Comparison of ENCODE assay signal across 2 cellular contexts in genomic region chrY:16627122-16627521, GRCh38.
TF ChIP-seq lines count a peak whose summit lies in the region.

No MANE protein-coding gene starts in this region.

TF ChIP-seq in HepG2, 621 proteins besides CTCF, POLR2A, EP300 and RAD21:
- no peak for TF ChIP-seq MIER2 (CRISPR knock-in tag; IDR thresholded peaks at IDR 0.05)
- TF ChIP-seq SALL2 (CRISPR knock-in tag; IDR thresholded peaks at IDR 0.05) = no peak
- TF ChIP-seq, protein P1, sequence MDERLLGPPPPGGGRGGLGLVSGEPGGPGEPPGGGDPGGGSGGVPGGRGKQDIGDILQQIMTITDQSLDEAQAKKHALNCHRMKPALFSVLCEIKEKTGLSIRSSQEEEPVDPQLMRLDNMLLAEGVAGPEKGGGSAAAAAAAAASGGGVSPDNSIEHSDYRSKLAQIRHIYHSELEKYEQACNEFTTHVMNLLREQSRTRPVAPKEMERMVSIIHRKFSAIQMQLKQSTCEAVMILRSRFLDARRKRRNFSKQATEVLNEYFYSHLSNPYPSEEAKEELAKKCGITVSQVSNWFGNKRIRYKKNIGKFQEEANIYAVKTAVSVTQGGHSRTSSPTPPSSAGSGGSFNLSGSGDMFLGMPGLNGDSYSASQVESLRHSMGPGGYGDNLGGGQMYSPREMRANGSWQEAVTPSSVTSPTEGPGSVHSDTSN (CRISPR knock-in tag; IDR thresholded peaks at IDR 0.05) = no peak
- TF ChIP-seq, protein P2, sequence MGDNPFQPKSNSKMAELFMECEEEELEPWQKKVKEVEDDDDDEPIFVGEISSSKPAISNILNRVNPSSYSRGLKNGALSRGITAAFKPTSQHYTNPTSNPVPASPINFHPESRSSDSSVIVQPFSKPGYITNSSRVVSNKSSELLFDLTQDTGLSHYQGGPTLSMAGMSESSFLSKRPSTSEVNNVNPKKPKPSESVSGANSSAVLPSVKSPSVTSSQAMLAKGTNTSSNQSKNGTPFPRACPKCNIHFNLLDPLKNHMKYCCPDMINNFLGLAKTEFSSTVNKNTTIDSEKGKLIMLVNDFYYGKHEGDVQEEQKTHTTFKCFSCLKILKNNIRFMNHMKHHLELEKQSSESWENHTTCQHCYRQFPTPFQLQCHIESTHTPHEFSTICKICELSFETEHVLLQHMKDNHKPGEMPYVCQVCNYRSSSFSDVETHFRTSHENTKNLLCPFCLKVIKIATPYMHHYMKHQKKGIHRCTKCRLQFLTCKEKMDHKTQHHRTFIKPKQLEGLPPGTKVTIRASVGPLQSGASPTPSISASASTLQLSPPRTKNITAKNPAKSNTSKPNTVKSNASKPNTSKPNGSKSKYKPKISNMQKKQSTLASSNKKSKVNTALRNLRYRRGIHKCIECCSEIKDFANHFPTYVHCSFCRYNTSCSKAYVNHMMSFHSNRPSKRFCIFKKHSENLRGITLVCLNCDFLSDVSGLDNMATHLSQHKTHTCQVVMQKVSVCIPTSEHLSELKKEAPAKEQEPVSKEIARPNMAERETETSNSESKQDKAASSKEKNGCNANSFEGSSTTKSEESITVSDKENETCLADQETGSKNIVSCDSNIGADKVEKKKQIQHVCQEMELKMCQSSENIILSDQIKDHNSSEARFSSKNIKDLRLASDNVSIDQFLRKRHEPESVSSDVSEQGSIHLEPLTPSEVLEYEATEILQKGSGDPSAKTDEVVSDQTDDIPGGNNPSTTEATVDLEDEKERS (CRISPR knock-in tag; IDR thresholded peaks at IDR 0.05) = no peak
- 0 out of 2 replicates have a peak, but pooled peaks have one; percentile 7 for TF ChIP-seq CEBPB (IDR thresholded peaks at IDR 0.05; ENCODE audit: borderline replicate concordance, low read depth, low read length)
- TF ChIP-seq, protein P3, sequence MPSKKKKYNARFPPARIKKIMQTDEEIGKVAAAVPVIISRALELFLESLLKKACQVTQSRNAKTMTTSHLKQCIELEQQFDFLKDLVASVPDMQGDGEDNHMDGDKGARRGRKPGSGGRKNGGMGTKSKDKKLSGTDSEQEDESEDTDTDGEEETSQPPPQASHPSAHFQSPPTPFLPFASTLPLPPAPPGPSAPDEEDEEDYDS (CRISPR knock-in tag; IDR thresholded peaks at IDR 0.05) = no peak
- no peak for TF ChIP-seq ZNF737 (CRISPR knock-in tag; IDR thresholded peaks at IDR 0.05; ENCODE audit: borderline replicate concordance)
- TF ChIP-seq ZNF432 (CRISPR knock-in tag; IDR thresholded peaks at IDR 0.05; ENCODE audit: borderline replicate concordance) = no peak
- TF ChIP-seq KAT2B (IDR thresholded peaks at IDR 0.05; ENCODE audit: borderline replicate concordance, low read depth, low read length) = no peak

TF ChIP-seq in H1, 55 proteins besides CTCF, POLR2A, EP300 and RAD21:
- TF ChIP-seq NANOG (IDR thresholded peaks at IDR 0.05; ENCODE audit: insufficient read depth, low read depth, low read length, poor library complexity, severe bottlenecking) (no peak), SP2 (IDR thresholded peaks at IDR 0.05; ENCODE audit: low read length) (no peak), CEBPB (IDR thresholded peaks at IDR 0.05; ENCODE audit: low read depth, low read length) (peak; percentile 67; the same call in 1 of the 2 replicates)
